ENCODE assay signal across 44 cellular contexts in genomic region chr11:77270921-77271320, GRCh38. TPM values are rescaled to one million over a fixed set of nuclear protein-coding genes. Genes with fewer than 3 reads are reported as not detected.
"Had no signal": no experiment of that assay in that cellular context is flagged by ENCODE, and none has a peak within 500 bp of the region (broad histone marks: within the 10 kb centered on the region; RNA-seq: fewer than 3 reads in every experiment).

No MANE protein-coding gene starts in this region.

- H3K4me1 ChIP-seq: adrenal gland, ascending aorta, body of pancreas, breast epithelium had no signal

- H3K9me3 ChIP-seq: adrenal gland, ascending aorta, body of pancreas, breast epithelium had no signal

- H3K27me3 ChIP-seq: adrenal gland, ascending aorta, body of pancreas, brain microvascular endothelial cell, breast epithelium, cardiac muscle cell had no signal

- H3K27me3 Mint-ChIP-seq: activated naive CD4-positive, alpha-beta T cell treated with anti-CD3 and anti-CD28 coated beads, Interleukin-2, amount 10 ng/mL, durations not matched to agents 7 days and 5 days had no signal

- DNase-seq: activated effector memory CD4-positive, alpha-beta T cell treated with anti-CD3 and anti-CD28 coated beads, Interleukin-2, amount 50 U/mL, for 16 hours; activated effector memory CD4-positive, alpha-beta T cell treated with Interleukin-2 at 50 U/mL for 16 hours; activated gamma-delta T cell; activated gamma-delta T cell treated with Interleukin-2 at 50 U/mL for 16 hours; activated naive CD4-positive, alpha-beta T cell; activated naive CD4-positive, alpha-beta T cell treated with anti-CD3 and anti-CD28 coated beads for 36 hours; activated naive CD4-positive, alpha-beta T cell treated with anti-CD3 and anti-CD28 coated beads, Interleukin-2, amount 10 ng/mL, durations not matched to agents 7 days and 5 days; activated naive CD4-positive, alpha-beta T cell treated with anti-CD3 and anti-CD28 coated beads, Interleukin-2, amount 50 U/mL, for 16 hours; activated naive CD4-positive, alpha-beta T cell treated with Interleukin-2 at 50 U/mL for 16 hours; activated naive CD8-positive, alpha-beta T cell treated with anti-CD3 and anti-CD28 coated beads for 36 hours; activated naive CD8-positive, alpha-beta T cell treated with anti-CD3 and anti-CD28 coated beads, Interleukin-2, amount 10 ng/mL, durations not matched to agents 7 days and 5 days; activated naive CD8-positive, alpha-beta T cell treated with anti-CD3 and anti-CD28 coated beads, Interleukin-2, amount 50 U/mL, for 24 hours; activated T-cell treated with anti-CD3 and anti-CD28 coated beads, Interleukin-2, amount 50 U/mL, for 1 hour; activated T-cell treated with anti-CD3 and anti-CD28 coated beads, Interleukin-2, amount 50 U/mL, for 24 hours; activated T-cell treated with anti-CD3 and anti-CD28 coated beads, Interleukin-2, amount 50 U/mL, for 4 hours; activated T-cell treated with anti-CD3 and anti-CD28 coated beads, Interleukin-2, amount 50 U/mL, for 48 hours; activated T-cell treated with anti-CD3 and anti-CD28 coated beads, Interleukin-2, amount 50 U/mL, for 72 hours; adrenal gland; amniotic stem cell; amygdala; anterior cingulate cortex; aorta; body of pancreas; brain microvascular endothelial cell; caudate nucleus; central memory CD4-positive, alpha-beta T cell; cerebellar nuclear complex had no signal

- H3K36me3 ChIP-seq: adrenal gland, ascending aorta, brain microvascular endothelial cell, breast epithelium, cardiac muscle cell had no signal

- H3K4me1 Mint-ChIP-seq: activated naive CD4-positive, alpha-beta T cell treated with anti-CD3 and anti-CD28 coated beads, Interleukin-2, amount 10 ng/mL, durations not matched to agents 7 days and 5 days; activated naive CD4-positive, alpha-beta T cell treated with anti-CD3 and anti-CD28 coated beads, Interleukin-2, amount 50 U/mL, for 24 hours; activated naive CD8-positive, alpha-beta T cell treated with anti-CD3 and anti-CD28 coated beads, Interleukin-2, amount 10 ng/mL, durations not matched to agents 7 days and 5 days; activated T-helper 17 cell treated with anti-CD3 and anti-CD28 coated beads, Interleukin-2, amount 50 U/mL, for 72 hours; brain; central memory CD8-positive, alpha-beta T cell had no signal

- H3K36me3 Mint-ChIP-seq: activated naive CD4-positive, alpha-beta T cell treated with anti-CD3 and anti-CD28 coated beads, Interleukin-2, amount 10 ng/mL, durations not matched to agents 7 days and 5 days; activated naive CD4-positive, alpha-beta T cell treated with anti-CD3 and anti-CD28 coated beads, Interleukin-2, amount 50 U/mL, for 24 hours; activated naive CD4-positive, alpha-beta T cell treated with anti-CD3 and anti-CD28 coated beads, Interleukin-2, amount 50 U/mL, for 72 hours; activated naive CD8-positive, alpha-beta T cell; activated naive CD8-positive, alpha-beta T cell treated with anti-CD3 and anti-CD28 coated beads for 36 hours; activated naive CD8-positive, alpha-beta T cell treated with anti-CD3 and anti-CD28 coated beads, Interleukin-2, amount 10 ng/mL, durations not matched to agents 7 days and 5 days; brain had no signal

- H3K9me3 Mint-ChIP-seq: activated naive CD4-positive, alpha-beta T cell treated with anti-CD3 and anti-CD28 coated beads for 36 hours; activated naive CD4-positive, alpha-beta T cell treated with anti-CD3 and anti-CD28 coated beads, Interleukin-2, amount 10 ng/mL, durations not matched to agents 7 days and 5 days; activated naive CD4-positive, alpha-beta T cell treated with anti-CD3 and anti-CD28 coated beads, Interleukin-2, amount 50 U/mL, for 24 hours; activated naive CD4-positive, alpha-beta T cell treated with anti-CD3 and anti-CD28 coated beads, Interleukin-2, amount 50 U/mL, for 72 hours; activated naive CD8-positive, alpha-beta T cell treated with anti-CD3 and anti-CD28 coated beads for 36 hours; activated naive CD8-positive, alpha-beta T cell treated with anti-CD3 and anti-CD28 coated beads, Interleukin-2, amount 10 ng/mL, durations not matched to agents 7 days and 5 days; activated naive CD8-positive, alpha-beta T cell treated with anti-CD3 and anti-CD28 coated beads, Interleukin-2, amount 50 U/mL, for 24 hours; activated T-cell treated with anti-CD3 and anti-CD28 coated beads, Interleukin-2, amount 50 U/mL, for 24 hours; activated T-cell treated with anti-CD3 and anti-CD28 coated beads, Interleukin-2, amount 50 U/mL, for 4 hours; activated T-cell treated with anti-CD3 and anti-CD28 coated beads, Interleukin-2, amount 50 U/mL, for 72 hours; activated T-helper 1 cell treated with anti-CD3 and anti-CD28 coated beads, Interleukin-12 subunit alpha, Interleukin-12 subunit beta, Interleukin-2, Interleukin-4 antibody, amounts not matched to agents 30 ng/mL and 10 ng/mL and 1 ng/mL, durations not matched to agents 14 hours and 24 hours and 36 hours; activated T-helper 17 cell treated with anti-CD3 and anti-CD28 coated beads, Interleukin-2, amount 50 U/mL, for 72 hours; activated T-helper 2 cell treated with anti-CD3 and anti-CD28 coated beads, Interferon-gamma antibody, Interleukin-2, Interleukin-4, amounts not matched to agents 10 μg/mL and 5 μg/mL and 100 μg/mL, durations not matched to agents 14 hours and 24 hours and 36 hours; brain; central memory CD8-positive, alpha-beta T cell had no signal

- H3K27ac Mint-ChIP-seq: activated naive CD4-positive, alpha-beta T cell treated with anti-CD3 and anti-CD28 coated beads for 36 hours; activated naive CD4-positive, alpha-beta T cell treated with anti-CD3 and anti-CD28 coated beads, Interleukin-2, amount 10 ng/mL, durations not matched to agents 7 days and 5 days; activated naive CD4-positive, alpha-beta T cell treated with anti-CD3 and anti-CD28 coated beads, Interleukin-2, amount 50 U/mL, for 24 hours; activated naive CD4-positive, alpha-beta T cell treated with anti-CD3 and anti-CD28 coated beads, Interleukin-2, amount 50 U/mL, for 72 hours; activated naive CD8-positive, alpha-beta T cell; activated naive CD8-positive, alpha-beta T cell treated with anti-CD3 and anti-CD28 coated beads for 36 hours; activated naive CD8-positive, alpha-beta T cell treated with anti-CD3 and anti-CD28 coated beads, Interleukin-2, amount 10 ng/mL, durations not matched to agents 7 days and 5 days; activated naive CD8-positive, alpha-beta T cell treated with anti-CD3 and anti-CD28 coated beads, Interleukin-2, amount 50 U/mL, for 24 hours; activated T-cell treated with anti-CD3 and anti-CD28 coated beads, Interleukin-2, amount 50 U/mL, for 24 hours; activated T-cell treated with anti-CD3 and anti-CD28 coated beads, Interleukin-2, amount 50 U/mL, for 72 hours; activated T-helper 1 cell treated with anti-CD3 and anti-CD28 coated beads, Interleukin-12 subunit alpha, Interleukin-12 subunit beta, Interleukin-2, Interleukin-4 antibody, amounts not matched to agents 30 ng/mL and 10 ng/mL and 1 ng/mL, durations not matched to agents 14 hours and 24 hours and 36 hours; activated T-helper 17 cell treated with anti-CD3 and anti-CD28 coated beads, Interleukin-2, amount 50 U/mL, for 72 hours; activated T-helper 2 cell treated with anti-CD3 and anti-CD28 coated beads, Interferon-gamma antibody, Interleukin-2, Interleukin-4, amounts not matched to agents 10 μg/mL and 5 μg/mL and 100 μg/mL, durations not matched to agents 14 hours and 24 hours and 36 hours; brain had no signal

- H3K27ac ChIP-seq: adrenal gland, ascending aorta, body of pancreas, brain microvascular endothelial cell, breast epithelium, cardiac muscle cell had no signal

- H3K4me3 Mint-ChIP-seq: activated naive CD4-positive, alpha-beta T cell treated with anti-CD3 and anti-CD28 coated beads for 36 hours; activated naive CD4-positive, alpha-beta T cell treated with anti-CD3 and anti-CD28 coated beads, Interleukin-2, amount 10 ng/mL, durations not matched to agents 7 days and 5 days; activated naive CD4-positive, alpha-beta T cell treated with anti-CD3 and anti-CD28 coated beads, Interleukin-2, amount 50 U/mL, for 24 hours; activated naive CD8-positive, alpha-beta T cell; activated naive CD8-positive, alpha-beta T cell treated with anti-CD3 and anti-CD28 coated beads for 36 hours; activated naive CD8-positive, alpha-beta T cell treated with anti-CD3 and anti-CD28 coated beads, Interleukin-2, amount 10 ng/mL, durations not matched to agents 7 days and 5 days; activated naive CD8-positive, alpha-beta T cell treated with anti-CD3 and anti-CD28 coated beads, Interleukin-2, amount 50 U/mL, for 24 hours; activated T-cell treated with anti-CD3 and anti-CD28 coated beads, Interleukin-2, amount 50 U/mL, for 24 hours; activated T-cell treated with anti-CD3 and anti-CD28 coated beads, Interleukin-2, amount 50 U/mL, for 4 hours; activated T-cell treated with anti-CD3 and anti-CD28 coated beads, Interleukin-2, amount 50 U/mL, for 72 hours; activated T-helper 1 cell treated with anti-CD3 and anti-CD28 coated beads, Interleukin-12 subunit alpha, Interleukin-12 subunit beta, Interleukin-2, Interleukin-4 antibody, amounts not matched to agents 30 ng/mL and 10 ng/mL and 1 ng/mL, durations not matched to agents 14 hours and 24 hours and 36 hours; activated T-helper 17 cell treated with anti-CD3 and anti-CD28 coated beads, Interleukin-2, amount 50 U/mL, for 72 hours; brain; central memory CD8-positive, alpha-beta T cell had no signal

- H3K4me3 ChIP-seq: adrenal gland, ascending aorta, body of pancreas, breast epithelium, cardiac muscle cell had no signal

- ATAC-seq: activated naive CD4-positive, alpha-beta T cell treated with anti-CD3 and anti-CD28 coated beads, Interleukin-2, amount 50 U/mL, for 72 hours; activated naive CD8-positive, alpha-beta T cell treated with anti-CD3 and anti-CD28 coated beads, Interleukin-2, amount 50 U/mL, for 24 hours; activated T-cell treated with anti-CD3 and anti-CD28 coated beads, Interleukin-2, amount 50 U/mL, for 4 hours; activated T-cell treated with anti-CD3 and anti-CD28 coated beads, Interleukin-2, amount 50 U/mL, for 72 hours; activated T-helper 17 cell treated with anti-CD3 and anti-CD28 coated beads, Interleukin-2, amount 50 U/mL, for 72 hours; body of pancreas had no signal

RNA-seq across cellular contexts. Expression of gene GDPD4, which starts 30.6 kb away (rescaled TPM):
- total RNA-seq: activated naive CD4-positive, alpha-beta T cell treated with anti-CD3 and anti-CD28 coated beads for 36 hours; activated naive CD4-positive, alpha-beta T cell treated with anti-CD3 and anti-CD28 coated beads, Interleukin-2, amount 50 U/mL, for 72 hours; activated naive CD8-positive, alpha-beta T cell treated with anti-CD3 and anti-CD28 coated beads for 36 hours; activated naive CD8-positive, alpha-beta T cell treated with anti-CD3 and anti-CD28 coated beads, Interleukin-2, amount 10 ng/mL, durations not matched to agents 7 days and 5 days; activated T-cell treated with anti-CD3 and anti-CD28 coated beads, Interleukin-2, amount 50 U/mL, for 4 hours; activated T-cell treated with anti-CD3 and anti-CD28 coated beads, Interleukin-2, amount 50 U/mL, for 72 hours; activated T-helper 1 cell treated with anti-CD3 and anti-CD28 coated beads, Interleukin-12 subunit alpha, Interleukin-12 subunit beta, Interleukin-2, Interleukin-4 antibody, amounts not matched to agents 30 ng/mL and 10 ng/mL and 1 ng/mL, durations not matched to agents 14 hours and 24 hours and 36 hours; activated T-helper 17 cell treated with anti-CD3 and anti-CD28 coated beads, Interleukin-2, amount 50 U/mL, for 72 hours; activated T-helper 2 cell treated with anti-CD3 and anti-CD28 coated beads, Interferon-gamma antibody, Interleukin-2, Interleukin-4, amounts not matched to agents 10 μg/mL and 5 μg/mL and 100 μg/mL, durations not matched to agents 14 hours and 24 hours and 36 hours; adrenal gland; aorta; ascending aorta; astrocyte; body of pancreas; breast epithelium; bronchial epithelial cell; cardiac muscle cell; cardiac septum; cerebellum; chondrocyte had no signal
- polyA plus RNA-seq: adipose tissue, aorta, cardiac muscle cell had no signal
